8 cellular contexts compared by ENCODE assay signal in genomic region chr5:34192064-34192922, GRCh38.
DNase-seq lines count a peak whose midpoint lies in the region; TF ChIP-seq lines count a peak whose summit lies in the region.
"Not testable (repeated sequence)": the region's sequence is repeated elsewhere in the genome, so short reads cannot be mapped to it uniquely, and the experiment has no call there.

No MANE protein-coding gene starts in this region.

- H3K27me3 ChIP-seq in SJCRH30, right atrium auricular region, sigmoid colon: not testable (repeated sequence)

- intact Hi-C loops in sigmoid colon (cut with DNase I) = not testable (repeated sequence)

- not testable (repeated sequence) for H3K4me3 Mint-ChIP-seq in activated naive CD4-positive, alpha-beta T cell treated with anti-CD3 and anti-CD28 coated beads, Interleukin-2, amount 10 ng/mL, durations not matched to agents 7 days and 5 days

- H3K4me1 ChIP-seq in SJCRH30; right atrium auricular region; mesodermal cell (ENCODE audit: control insufficient read depth, insufficient read depth, low read length, poor library complexity, severe bottlenecking); sigmoid colon: not testable (repeated sequence)

- not testable (repeated sequence) for H3K9me3 Mint-ChIP-seq in activated naive CD4-positive, alpha-beta T cell treated with anti-CD3 and anti-CD28 coated beads, Interleukin-2, amount 10 ng/mL, durations not matched to agents 7 days and 5 days

- TF ChIP-seq POLR2A in sigmoid colon (IDR thresholded peaks at IDR 0.05) = not testable (repeated sequence)

- peak overlapping the region; percentile 13 for H3K27ac Mint-ChIP-seq in activated naive CD4-positive, alpha-beta T cell treated with anti-CD3 and anti-CD28 coated beads, Interleukin-2, amount 10 ng/mL, durations not matched to agents 7 days and 5 days

- DNase-seq in GM13977 (ENCODE audit: low spot score) = peak; percentile 7
- peak; percentile 40 to 45 for DNase-seq in SJCRH30
- DNase-seq in activated naive CD4-positive, alpha-beta T cell treated with anti-CD3 and anti-CD28 coated beads, Interleukin-2, amount 10 ng/mL, durations not matched to agents 7 days and 5 days = peak; percentile 20
- DNase-seq in ecto neural progenitor cell (ENCODE audit: low spot score) = peak; percentile 64
- DNase-seq in right atrium auricular region (ENCODE audit: low spot score) = peak; percentile 77
- DNase-seq in sigmoid colon = peak; percentile 79

- H3K27me3 Mint-ChIP-seq in activated naive CD4-positive, alpha-beta T cell treated with anti-CD3 and anti-CD28 coated beads, Interleukin-2, amount 10 ng/mL, durations not matched to agents 7 days and 5 days = not testable (repeated sequence)

- CTCF ChIA-PET in activated naive CD4-positive, alpha-beta T cell treated with anti-CD3 and anti-CD28 coated beads, Interleukin-2, amount 10 ng/mL, durations not matched to agents 7 days and 5 days (lab: Charles Lee) = not testable (repeated sequence)

- H3K36me3 ChIP-seq in SJCRH30, right atrium auricular region, sigmoid colon: not testable (repeated sequence)
- peaks cover 21% of the 10 kb centered on the region for H3K36me3 ChIP-seq in mesodermal cell (ENCODE audit: control insufficient read depth, insufficient read depth, low read length)

- H3K4me3 ChIP-seq in SJCRH30; right atrium auricular region; mesodermal cell (ENCODE audit: extremely low read depth, insufficient read depth, low read length, poor library complexity, severe bottlenecking); sigmoid colon: not testable (repeated sequence)

- not testable (repeated sequence) for TF ChIP-seq EP300 in sigmoid colon (IDR thresholded peaks at IDR 0.05)

- TF ChIP-seq CTCF in 22Rv1 (IDR thresholded peaks at IDR 0.05); GM13977 (IDR thresholded peaks at IDR 0.05; ENCODE audit: extremely low read depth, insufficient read depth, missing control alignments); right atrium auricular region (IDR thresholded peaks at IDR 0.05); sigmoid colon (IDR thresholded peaks at IDR 0.05): not testable (repeated sequence)

- H3K9me3 ChIP-seq in SJCRH30 (replicated peaks); right atrium auricular region; mesodermal cell (ENCODE audit: control insufficient read depth, low read length); sigmoid colon: not testable (repeated sequence)

- WGBS in mesodermal cell (ENCODE audit: insufficient coverage in 2 of 2), 2 experiments = 91 to 92% methylated on average over 24 of the region's 26 CpGs
- WGBS in sigmoid colon, 2 donors = 92 to 94% methylated on average over 26 of the region's 26 CpGs

- H3K4me1 Mint-ChIP-seq in activated naive CD4-positive, alpha-beta T cell treated with anti-CD3 and anti-CD28 coated beads, Interleukin-2, amount 10 ng/mL, durations not matched to agents 7 days and 5 days = not testable (repeated sequence)

- in situ Hi-C loops in GM13977 (cut with MboI; ENCODE audit: low pct_unique_long_range_greater_than_20kb, low sequenced_read_pairs, unreplicated experiment) = not testable (repeated sequence)

- H3K36me3 Mint-ChIP-seq in activated naive CD4-positive, alpha-beta T cell treated with anti-CD3 and anti-CD28 coated beads, Interleukin-2, amount 10 ng/mL, durations not matched to agents 7 days and 5 days = not testable (repeated sequence)

- H3K27ac ChIP-seq in 22Rv1 = peak overlapping the region; percentile 28; the same call in 1 of the 2 replicates
- not testable (repeated sequence) for H3K27ac ChIP-seq in SJCRH30, right atrium auricular region, sigmoid colon
- H3K27ac ChIP-seq in mesodermal cell (ENCODE audit: low read depth, low read length, severe bottlenecking) = peak overlapping the region; percentile 71

Comparison
In these comparisons a context has a peak if more than half of its experiments do, and no peak if none do; other contexts are left out.
1. DNase-seq: peak in every context shown above with its lines; median percentile 79 in sigmoid colon; 77 in right atrium auricular region; 64 in ecto neural progenitor cell; 42 in SJCRH30; 20 in activated naive CD4-positive, alpha-beta T cell treated with anti-CD3 and anti-CD28 coated beads, Interleukin-2, amount 10 ng/mL, durations not matched to agents 7 days and 5 days; 7 in GM13977.